ENCODE assay signal across 2 cellular contexts in genomic region chr7:100968650-100969049, GRCh38.
TF ChIP-seq lines count a peak whose summit lies in the region.

No MANE protein-coding gene starts in this region.

TF ChIP-seq in H1, 55 proteins besides CTCF, POLR2A, EP300 and RAD21:
- no peak for TF ChIP-seq GTF2F1 (IDR thresholded peaks at IDR 0.05; ENCODE audit: borderline replicate concordance, low read depth, low read length)
- no peak for TF ChIP-seq CBX5 (IDR thresholded peaks at IDR 0.05; ENCODE audit: low read depth, low read length)
- no peak for TF ChIP-seq ZNF274 (IDR thresholded peaks at IDR 0.05; ENCODE audit: borderline replicate concordance, extremely low read depth, low read length)
- TF ChIP-seq ATF2 (IDR thresholded peaks at IDR 0.05; ENCODE audit: low read length) = no peak
- TF ChIP-seq CHD1 (IDR thresholded peaks at IDR 0.05; ENCODE audit: low read depth, low read length) = no peak

TF ChIP-seq in GM23338, 12 proteins besides CTCF, POLR2A, EP300 and RAD21:
- TF ChIP-seq CREB1 (CRISPR knock-in tag; IDR thresholded peaks at IDR 0.05; ENCODE audit: low read depth) (no peak), POLR2AphosphoS5 (IDR thresholded peaks at IDR 0.05; ENCODE audit: low read depth) (no peak), EZH2phosphoT487 (IDR thresholded peaks at IDR 0.05; ENCODE audit: unreplicated experiment) (no peak), JUNB (IDR thresholded peaks at IDR 0.05; ENCODE audit: unreplicated experiment) (no peak), NANOG (IDR thresholded peaks at IDR 0.05; ENCODE audit: borderline replicate concordance) (no peak), ETS1 (IDR thresholded peaks at IDR 0.05) (no peak), STAT1 (IDR thresholded peaks at IDR 0.05; ENCODE audit: unreplicated experiment) (no peak), ZNF462 (CRISPR knock-in tag; IDR thresholded peaks at IDR 0.05) (no peak), EZH2 (IDR thresholded peaks at IDR 0.05; ENCODE audit: low read depth, unreplicated experiment) (no peak), ZNF114 (CRISPR knock-in tag; IDR thresholded peaks at IDR 0.05) (no peak), ZNF331 (CRISPR knock-in tag; IDR thresholded peaks at IDR 0.05; ENCODE audit: low read depth) (no peak), REST (IDR thresholded peaks at IDR 0.05; ENCODE audit: unreplicated experiment) (no peak)
